In the genomic region with DNA sequence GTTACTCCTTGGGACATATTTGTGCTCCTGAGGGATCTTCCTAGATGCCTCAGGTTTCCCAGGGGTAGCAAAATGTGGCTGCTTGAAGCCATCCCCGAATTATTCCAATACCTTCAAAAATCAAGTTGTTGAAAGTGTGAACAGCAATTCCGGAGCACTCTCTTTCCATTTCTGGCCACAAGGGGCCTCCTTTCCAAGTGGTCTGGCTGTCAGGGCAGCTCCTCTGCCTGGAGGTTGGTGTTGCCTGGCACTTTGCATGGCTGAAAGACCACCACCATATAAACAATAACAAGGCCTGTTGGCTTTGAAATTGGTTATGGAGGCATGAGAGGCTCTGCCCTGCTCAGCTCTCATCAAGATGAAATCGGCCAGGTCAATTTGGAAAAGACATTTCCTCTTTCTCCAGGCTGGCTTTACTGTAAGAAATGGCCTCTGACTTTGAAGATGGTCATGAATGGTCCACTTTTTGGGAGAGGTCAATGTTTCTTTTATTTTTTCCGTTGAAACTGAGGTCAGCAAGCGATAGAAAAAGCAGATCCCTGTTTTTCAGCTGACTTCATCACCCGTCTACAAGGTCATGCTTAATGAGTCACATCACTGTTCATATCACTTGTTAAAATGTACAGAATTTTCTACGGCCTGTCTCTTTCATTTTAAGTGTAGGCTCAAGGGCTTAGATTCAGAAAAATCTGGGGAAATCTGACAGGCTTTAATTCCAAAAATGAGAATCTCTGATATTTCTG, we compare ENCODE assay signal across 8 cellular contexts.
A peak's percentile ranks its signal among the peaks of the same experiment; 100 is the strongest.
DNase-seq lines count a peak whose midpoint lies in the region; ATAC-seq and TF ChIP-seq lines count a peak whose summit lies in the region.

No MANE protein-coding gene starts in this region.

- in situ Hi-C loops in SK-MEL-5 (cut with HindIII; ENCODE audit: low pct_unique_long_range_greater_than_20kb, low sequenced_read_pairs) = no loop called here

- DNase-seq in AG20443 (ENCODE audit: low spot score) (peak; percentile 20), HFF-Myc (ENCODE audit: extremely low read depth, low read depth) (no peak), SK-MEL-5 (ENCODE audit: low read depth, low spot score) (peak; percentile 71), islet precursor cell (peak; percentile 67), amniotic stem cell (lab: John Stamatoyannopoulos, UW) (no peak), midbrain (lab: John Stamatoyannopoulos, UW) (no peak)

- ATAC-seq in HG02571 (IDR thresholded peaks at IDR 0.05; ENCODE audit: unreplicated experiment) = no peak
- no peak for ATAC-seq in GM18873 (IDR thresholded peaks at IDR 0.05; ENCODE audit: low FRiP score, unreplicated experiment)

- H3K4me3 ChIP-seq in HFF-Myc (replicated peaks; ENCODE audit: low read depth, low read length) = no peak overlapping the region

- TF ChIP-seq CTCF in HFF-Myc (IDR thresholded peaks at IDR 0.05; ENCODE audit: low read depth, low read length, missing control alignments) = peak; percentile 56

Comparison
In these comparisons a context has a peak if more than half of its experiments do, and no peak if none do; other contexts are left out.
1. DNase-seq: peak in AG20443 (single experiment), SK-MEL-5 (single experiment) and islet precursor cell (single experiment); none in HFF-Myc (single experiment), amniotic stem cell (single experiment) and midbrain (single experiment).